In genomic region chr20:19072988-19073387, GRCh38 we compare ENCODE assay signal across 34 cellular contexts.
"Had no signal": no experiment of that assay in that cellular context is flagged by ENCODE, and none has a peak within 500 bp of the region (broad histone marks: within the 10 kb centered on the region; RNA-seq: fewer than 3 reads in every experiment).

No MANE protein-coding gene starts in this region.

- H3K9me3 ChIP-seq: ascending aorta had no signal

- H3K36me3 ChIP-seq: ascending aorta, cardiac muscle cell had no signal

- H3K36me3 Mint-ChIP-seq: activated CD8-positive, alpha-beta memory T cell treated with anti-CD3 and anti-CD28 coated beads, Interleukin-2, amount 10 ng/mL, durations not matched to agents 7 days and 5 days; activated naive CD4-positive, alpha-beta T cell treated with anti-CD3 and anti-CD28 coated beads, Interleukin-2, amount 10 ng/mL, durations not matched to agents 7 days and 5 days; activated naive CD4-positive, alpha-beta T cell treated with anti-CD3 and anti-CD28 coated beads, Interleukin-2, amount 50 U/mL, for 24 hours; activated naive CD8-positive, alpha-beta T cell; activated naive CD8-positive, alpha-beta T cell treated with anti-CD3 and anti-CD28 coated beads, Interleukin-2, amount 10 ng/mL, durations not matched to agents 7 days and 5 days; brain had no signal

- H3K27ac Mint-ChIP-seq: activated B cell treated with CpG ODN at 0.5 μM for 24 hours; activated CD4-positive, alpha-beta memory T cell treated with anti-CD3 and anti-CD28 coated beads, Interleukin-2, amount 10 ng/mL, durations not matched to agents 7 days and 5 days; activated CD4-positive, alpha-beta T cell treated with anti-CD3 and anti-CD28 coated beads, Interleukin-2, amount 10 ng/mL, durations not matched to agents 7 days and 5 days; activated CD8-positive, alpha-beta memory T cell treated with anti-CD3 and anti-CD28 coated beads, Interleukin-2, amount 10 ng/mL, durations not matched to agents 7 days and 5 days; activated CD8-positive, alpha-beta T cell treated with anti-CD3 and anti-CD28 coated beads, Interleukin-2, amount 10 ng/mL, durations not matched to agents 7 days and 5 days; activated naive CD4-positive, alpha-beta T cell treated with anti-CD3 and anti-CD28 coated beads, Interleukin-2, amount 10 ng/mL, durations not matched to agents 7 days and 5 days; activated naive CD4-positive, alpha-beta T cell treated with anti-CD3 and anti-CD28 coated beads, Interleukin-2, amount 50 U/mL, for 24 hours; activated naive CD8-positive, alpha-beta T cell; activated naive CD8-positive, alpha-beta T cell treated with anti-CD3 and anti-CD28 coated beads, Interleukin-2, amount 10 ng/mL, durations not matched to agents 7 days and 5 days; activated naive CD8-positive, alpha-beta T cell treated with anti-CD3 and anti-CD28 coated beads, Interleukin-2, amount 50 U/mL, for 24 hours; activated T-cell treated with anti-CD3 and anti-CD28 coated beads, Interleukin-2, amount 50 U/mL, for 24 hours; activated T-helper 2 cell treated with anti-CD3 and anti-CD28 coated beads, Interferon-gamma antibody, Interleukin-2, Interleukin-4, amounts not matched to agents 10 μg/mL and 5 μg/mL and 100 μg/mL, durations not matched to agents 14 hours and 24 hours and 36 hours; brain; T-helper 1 cell treated with Interleukin-12 subunit alpha and Interleukin-12 subunit beta and Interleukin-4 antibody, amounts not matched to agents 30 μg/mL and 1 μg/mL, for 36 hours; T-helper 2 cell treated with Interferon-gamma antibody and Interleukin-4, amounts not matched to agents 5 μg/mL and 100 μg/mL, for 36 hours had no signal

- H3K9me3 Mint-ChIP-seq: activated B cell treated with CpG ODN at 0.5 μM for 24 hours; activated CD4-positive, alpha-beta memory T cell treated with anti-CD3 and anti-CD28 coated beads, Interleukin-2, amount 10 ng/mL, durations not matched to agents 7 days and 5 days; activated CD4-positive, alpha-beta T cell treated with anti-CD3 and anti-CD28 coated beads, Interleukin-2, amount 10 ng/mL, durations not matched to agents 7 days and 5 days; activated naive CD4-positive, alpha-beta T cell treated with anti-CD3 and anti-CD28 coated beads, Interleukin-2, amount 10 ng/mL, durations not matched to agents 7 days and 5 days; activated naive CD8-positive, alpha-beta T cell treated with anti-CD3 and anti-CD28 coated beads, Interleukin-2, amount 10 ng/mL, durations not matched to agents 7 days and 5 days; activated naive CD8-positive, alpha-beta T cell treated with anti-CD3 and anti-CD28 coated beads, Interleukin-2, amount 50 U/mL, for 24 hours; central memory CD8-positive, alpha-beta T cell; T-helper 1 cell treated with Interleukin-12 subunit alpha and Interleukin-12 subunit beta and Interleukin-4 antibody, amounts not matched to agents 30 μg/mL and 1 μg/mL, for 36 hours; T-helper 2 cell treated with Interferon-gamma antibody and Interleukin-4, amounts not matched to agents 5 μg/mL and 100 μg/mL, for 36 hours had no signal

- H3K4me1 ChIP-seq: ascending aorta had no signal

- H3K4me3 Mint-ChIP-seq: activated B cell treated with CpG ODN at 0.5 μM for 24 hours; activated CD4-positive, alpha-beta memory T cell treated with anti-CD3 and anti-CD28 coated beads, Interleukin-2, amount 10 ng/mL, durations not matched to agents 7 days and 5 days; activated CD4-positive, alpha-beta T cell treated with anti-CD3 and anti-CD28 coated beads, Interleukin-2, amount 10 ng/mL, durations not matched to agents 7 days and 5 days; activated CD8-positive, alpha-beta memory T cell treated with anti-CD3 and anti-CD28 coated beads, Interleukin-2, amount 10 ng/mL, durations not matched to agents 7 days and 5 days; activated CD8-positive, alpha-beta T cell treated with anti-CD3 and anti-CD28 coated beads, Interleukin-2, amount 10 ng/mL, durations not matched to agents 7 days and 5 days; activated naive CD4-positive, alpha-beta T cell treated with anti-CD3 and anti-CD28 coated beads, Interleukin-2, amount 10 ng/mL, durations not matched to agents 7 days and 5 days; activated naive CD4-positive, alpha-beta T cell treated with anti-CD3 and anti-CD28 coated beads, Interleukin-2, amount 50 U/mL, for 24 hours; activated naive CD8-positive, alpha-beta T cell; activated naive CD8-positive, alpha-beta T cell treated with anti-CD3 and anti-CD28 coated beads, Interleukin-2, amount 10 ng/mL, durations not matched to agents 7 days and 5 days; activated naive CD8-positive, alpha-beta T cell treated with anti-CD3 and anti-CD28 coated beads, Interleukin-2, amount 50 U/mL, for 24 hours; activated T-cell treated with anti-CD3 and anti-CD28 coated beads, Interleukin-2, amount 50 U/mL, for 24 hours; brain; central memory CD8-positive, alpha-beta T cell; T-helper 1 cell treated with Interleukin-12 subunit alpha and Interleukin-12 subunit beta and Interleukin-4 antibody, amounts not matched to agents 30 μg/mL and 1 μg/mL, for 36 hours; T-helper 2 cell treated with Interferon-gamma antibody and Interleukin-4, amounts not matched to agents 5 μg/mL and 100 μg/mL, for 36 hours had no signal

- H3K27me3 ChIP-seq: ascending aorta, cardiac muscle cell had no signal

- H3K27me3 Mint-ChIP-seq: activated B cell treated with CpG ODN at 0.5 μM for 24 hours; activated CD4-positive, alpha-beta memory T cell treated with anti-CD3 and anti-CD28 coated beads, Interleukin-2, amount 10 ng/mL, durations not matched to agents 7 days and 5 days; activated CD4-positive, alpha-beta T cell treated with anti-CD3 and anti-CD28 coated beads, Interleukin-2, amount 10 ng/mL, durations not matched to agents 7 days and 5 days; activated CD8-positive, alpha-beta memory T cell treated with anti-CD3 and anti-CD28 coated beads, Interleukin-2, amount 10 ng/mL, durations not matched to agents 7 days and 5 days; activated naive CD4-positive, alpha-beta T cell treated with anti-CD3 and anti-CD28 coated beads, Interleukin-2, amount 10 ng/mL, durations not matched to agents 7 days and 5 days; activated naive CD8-positive, alpha-beta T cell; activated naive CD8-positive, alpha-beta T cell treated with anti-CD3 and anti-CD28 coated beads, Interleukin-2, amount 50 U/mL, for 24 hours; activated T-cell treated with anti-CD3 and anti-CD28 coated beads, Interleukin-2, amount 50 U/mL, for 24 hours had no signal

- ATAC-seq: activated CD8-positive, alpha-beta memory T cell treated with anti-CD3 and anti-CD28 coated beads, Interleukin-2, amount 10 ng/mL, durations not matched to agents 7 days and 5 days; activated CD8-positive, alpha-beta T cell treated with anti-CD3 and anti-CD28 coated beads, Interleukin-2, amount 10 ng/mL, durations not matched to agents 7 days and 5 days; activated naive CD8-positive, alpha-beta T cell treated with anti-CD3 and anti-CD28 coated beads, Interleukin-2, amount 50 U/mL, for 24 hours had no signal

- DNase-seq: activated B cell treated with CpG ODN at 0.5 μM for 24 hours; activated CD4-positive, alpha-beta memory T cell treated with anti-CD3 and anti-CD28 coated beads, Interleukin-2, amount 10 ng/mL, durations not matched to agents 7 days and 5 days; activated CD4-positive, alpha-beta T cell treated with anti-CD3 and anti-CD28 coated beads for 4 hours; activated CD4-positive, alpha-beta T cell treated with anti-CD3 and anti-CD28 coated beads, Interleukin-2, amount 10 ng/mL, durations not matched to agents 7 days and 5 days; activated CD4-positive, alpha-beta T cell treated with anti-CD3 and anti-CD28 coated beads, Interleukin-2, amount 50 U/mL, for 48 hours; activated CD4-positive, CD25-positive, alpha-beta regulatory T cell treated with anti-CD3 and anti-CD28 coated beads, Interleukin-2, amount 50 U/mL, for 72 hours; activated CD8-positive, alpha-beta memory T cell treated with anti-CD3 and anti-CD28 coated beads for 24 hours; activated CD8-positive, alpha-beta memory T cell treated with anti-CD3 and anti-CD28 coated beads, Interleukin-2, amount 10 ng/mL, durations not matched to agents 7 days and 5 days; activated CD8-positive, alpha-beta memory T cell treated with anti-CD3 and anti-CD28 coated beads, Interleukin-2, amount 50 U/mL, for 48 hours; activated CD8-positive, alpha-beta T cell treated with anti-CD3 and anti-CD28 coated beads, Interleukin-2, amount 10 ng/mL, durations not matched to agents 7 days and 5 days; activated effector memory CD4-positive, alpha-beta T cell treated with Interleukin-2 at 50 U/mL for 16 hours; activated gamma-delta T cell; activated naive CD4-positive, alpha-beta T cell treated with anti-CD3 and anti-CD28 coated beads, Interleukin-2, amount 10 ng/mL, durations not matched to agents 7 days and 5 days; activated naive CD4-positive, alpha-beta T cell treated with Interleukin-2 at 50 U/mL for 16 hours; activated naive CD8-positive, alpha-beta T cell treated with anti-CD3 and anti-CD28 coated beads, Interleukin-2, amount 10 ng/mL, durations not matched to agents 7 days and 5 days; activated naive CD8-positive, alpha-beta T cell treated with anti-CD3 and anti-CD28 coated beads, Interleukin-2, amount 50 U/mL, for 24 hours; activated T-cell treated with anti-CD3 and anti-CD28 coated beads, Interleukin-2, amount 50 U/mL, for 24 hours; activated T-cell treated with anti-CD3 and anti-CD28 coated beads, Interleukin-2, amount 50 U/mL, for 48 hours; amygdala; anterior cingulate cortex; caudate nucleus; T-helper 1 cell; T-helper 2 cell; T-helper 9 cell had no signal

- H3K27ac ChIP-seq: ascending aorta, cardiac muscle cell, VCaP had no signal

- H3K4me3 ChIP-seq: ascending aorta, cardiac muscle cell had no signal

- H3K4me1 Mint-ChIP-seq: activated CD4-positive, alpha-beta memory T cell treated with anti-CD3 and anti-CD28 coated beads, Interleukin-2, amount 10 ng/mL, durations not matched to agents 7 days and 5 days; brain had no signal
